20 cellular contexts compared by ENCODE assay signal in genomic region chr4:8586246-8586645, GRCh38. TPM values are rescaled to one million over a fixed set of nuclear protein-coding genes. Genes with fewer than 3 reads are reported as not detected.
DNase-seq lines count a peak whose midpoint lies in the region; ATAC-seq and TF ChIP-seq lines count a peak whose summit lies in the region.
"Had no signal": no experiment of that assay in that cellular context is flagged by ENCODE, and none has a peak within 500 bp of the region (broad histone marks: within the 10 kb centered on the region; RNA-seq: fewer than 3 reads in every experiment).

No MANE protein-coding gene starts in this region.

- DNase-seq in cardiac septum (ENCODE audit: low spot score), result peak; percentile 64
- DNase-seq in Right ventricle myocardium inferior (ENCODE audit: missing footprints), result no peak
- DNase-seq in myocyte (ENCODE audit: low read depth), result peak; percentile 59
- peak; percentile 51 for DNase-seq in osteoblast (ENCODE audit: insufficient read length, low spot score, missing footprints)
- no peak for DNase-seq in amygdala (lab: John Stamatoyannopoulos, UW)
- no peak for DNase-seq in cerebellar nuclear complex (lab: John Stamatoyannopoulos, UW)
- no peak for DNase-seq in NCI-H1417 (lab: John Stamatoyannopoulos, UW)
- DNase-seq: CD8-positive, alpha-beta T cell; DMS 273 treated with DMSO at 0.1 percent for 48 hours; DND-41; EL; GOT3; H9 had no signal

- peaks cover 35% of the 10 kb centered on the region for H3K27me3 ChIP-seq in osteoblast (ENCODE audit: insufficient read depth, low read length)

- H3K4me2 ChIP-seq in osteoblast (ENCODE audit: insufficient read depth, low read length), result no peak overlapping the region
- H3K4me2 ChIP-seq: A549 had no signal

- ATAC-seq in Right ventricle myocardium inferior (no peak), HG03354 (IDR thresholded peaks at IDR 0.05; ENCODE audit: poor library complexity, severe bottlenecking, unreplicated experiment) (no peak)
- ATAC-seq: CD8-positive, alpha-beta T cell had no signal

- no peaks in the 10 kb centered on the region for H3K9me3 ChIP-seq in osteoblast (ENCODE audit: low read depth, low read length)
- H3K9me3 ChIP-seq: A549 had no signal

- TF ChIP-seq CTCF in osteoblast (IDR thresholded peaks at IDR 0.05; ENCODE audit: extremely low read depth, low read depth, low read length), result no peak

- intact Hi-C loops in cardiac septum (cut with DNase I), result no loop called here
- intact Hi-C loops in Right ventricle myocardium inferior (cut with DNase I), result no loop called here

- no peaks in the 10 kb centered on the region for H4K20me1 ChIP-seq in osteoblast (ENCODE audit: insufficient read depth, low read length)

- H3K4me3 ChIP-seq in osteoblast (ENCODE audit: insufficient read depth, low read length), result no peak overlapping the region
- H3K4me3 ChIP-seq: A549; BLaER1 treated with 17β-estradiol and CSF1 and Interleukin-3, amounts not matched to agents 10 nM and 100 nM; GM12878 had no signal

- no peaks in the 10 kb centered on the region for H3K79me2 ChIP-seq in osteoblast (ENCODE audit: insufficient read depth, low read length)

- H2AFZ ChIP-seq in osteoblast (ENCODE audit: low read length), result no peak overlapping the region

- H3K27ac ChIP-seq in osteoblast (ENCODE audit: low read depth, low read length), result no peak overlapping the region
- H3K27ac ChIP-seq: 22Rv1; A549; BLaER1 treated with 17β-estradiol and CSF1 and Interleukin-3, amounts not matched to agents 10 nM and 100 nM had no signal

- no peaks in the 10 kb centered on the region for H3K36me3 ChIP-seq in osteoblast (ENCODE audit: insufficient read depth, low read length)
- H3K36me3 ChIP-seq: BLaER1 treated with 17β-estradiol and CSF1 and Interleukin-3, amounts not matched to agents 10 nM and 100 nM had no signal

- no peaks in the 10 kb centered on the region for H3K4me1 ChIP-seq in osteoblast (ENCODE audit: insufficient read depth, low read length)
- H3K4me1 ChIP-seq: A549 had no signal

RNA-seq across cellular contexts. Expression of gene GPR78, which starts 6.1 kb away (rescaled TPM):
- total RNA-seq in cardiac septum (not detected), Right ventricle myocardium inferior (not detected), myocyte (0.36 and 0.51 TPM in 2 replicates), osteoblast (1.2 and 1.8 TPM in 2 replicates)
- polyA plus RNA-seq in myocyte (2012), result 0.63 TPM
- total RNA-seq: CD8-positive, alpha-beta T cell; G401; GM12878; HT-29 had no signal

RNA-seq across cellular contexts. Expression of gene CPZ, which starts 6.3 kb away (rescaled TPM):
- total RNA-seq in cardiac septum (0.30 TPM), Right ventricle myocardium inferior (0.41 TPM), myocyte (22.5 and 31.3 TPM in 2 replicates), osteoblast (21.2 and 44.5 TPM in 2 replicates)
- 30.6 TPM for polyA plus RNA-seq in myocyte (2012)
- total RNA-seq: CD8-positive, alpha-beta T cell; G401; GM12878; HT-29 had no signal
- polyA plus RNA-seq: GM12878 had no signal

Comparison
In these comparisons a context has a peak if more than half of its experiments do, and no peak if none do; other contexts are left out.
1. DNase-seq: peak in cardiac septum (single experiment), myocyte (single experiment) and osteoblast (single experiment); none in Right ventricle myocardium inferior (single experiment), amygdala (0 of 56), cerebellar nuclear complex (0 of 2) and NCI-H1417 (0 of 3).
2. RNA of gene CPZ, which starts 6.3 kb away (total RNA-seq): 21.2 to 44.5 TPM in osteoblast and 22.5 to 31.3 TPM in myocyte; 0.41 TPM in Right ventricle myocardium inferior (single experiment) and 0.30 TPM in cardiac septum (single experiment); every median in the first group is over 10 times any median in the second.